ENCODE assay signal across 12 cellular contexts in genomic region chr20:25315418-25316210, GRCh38.
DNase-seq lines count a peak whose midpoint lies in the region; ATAC-seq and TF ChIP-seq lines count a peak whose summit lies in the region.
"Had no signal": no experiment of that assay in that cellular context is flagged by ENCODE, and none has a peak within 500 bp of the region (broad histone marks: within the 10 kb centered on the region; RNA-seq: fewer than 3 reads in every experiment).

No MANE protein-coding gene starts in this region.

- no TSS peak for BruUV-seq in Panc1 (replicated peaks; lab: Mats Ljungman, UMichigan)

- H3K9me3 ChIP-seq in Panc1 (ENCODE audit: control insufficient read depth, insufficient read depth, low read depth, low read length) (no peaks in the 10 kb centered on the region), stomach (no peaks in the 10 kb centered on the region)

- H3K4me3 ChIP-seq in Panc1 (ENCODE audit: low read depth in 2 of 2, low read length in 2 of 2) (no peak overlapping the region), fibroblast of pulmonary artery (replicated peaks; ENCODE audit: low read depth, low read length) (no peak overlapping the region), stomach (no peak overlapping the region)

- H3K27ac ChIP-seq in Panc1 (ENCODE audit: low read length) (peak overlapping the region; percentile 75), stomach (no peak overlapping the region)

- H3K27me3 ChIP-seq in Panc1 (ENCODE audit: control insufficient read depth, insufficient read depth, low read length) (no peaks in the 10 kb centered on the region), stomach (no peaks in the 10 kb centered on the region)

- H3K4me1 ChIP-seq in Panc1 (ENCODE audit: control insufficient read depth, insufficient read depth, low read length) (peaks cover 37% of the 10 kb centered on the region), stomach (peaks cover 9 to 40% (median 19%) of the 10 kb centered on the region in 4 donors)

- POLR2A ChIA-PET in Panc1 (lab: Charles Lee) = interaction anchor here (0.6 kb wide), 1 partner anchor 75 kb away, joined by 8 read pairs; no protein-coding TSS in a partner anchor

- peaks cover 11% of the 10 kb centered on the region for H3K36me3 Mint-ChIP-seq in T-helper 2 cell treated with Interferon-gamma antibody and Interleukin-4, amounts not matched to agents 5 μg/mL and 100 μg/mL, for 36 hours (ENCODE audit: low read depth)

- H3K36me3 ChIP-seq in Panc1 (ENCODE audit: control insufficient read depth, insufficient read depth, low read length) = no peaks in the 10 kb centered on the region
- peaks cover 0 to 47% (median 33%) of the 10 kb centered on the region in 4 donors for H3K36me3 ChIP-seq in stomach

- TF ChIP-seq CTCF in Panc1 (IDR thresholded peaks at IDR 0.05) (no peak), fibroblast of pulmonary artery (IDR thresholded peaks at IDR 0.05; ENCODE audit: low read length, missing control alignments) (no peak), stomach (IDR thresholded peaks at IDR 0.05) (no peak)

- TF ChIP-seq EP300 in stomach (IDR thresholded peaks at IDR 0.05) = no peak

- H3K4me3 Mint-ChIP-seq in T-helper 2 cell treated with Interferon-gamma antibody and Interleukin-4, amounts not matched to agents 5 μg/mL and 100 μg/mL, for 36 hours = no peak overlapping the region

- H3K27ac Mint-ChIP-seq in T-helper 2 cell treated with Interferon-gamma antibody and Interleukin-4, amounts not matched to agents 5 μg/mL and 100 μg/mL, for 36 hours = peak overlapping the region; percentile 77

- no peaks in the 10 kb centered on the region for H3K27me3 Mint-ChIP-seq in T-helper 2 cell treated with Interferon-gamma antibody and Interleukin-4, amounts not matched to agents 5 μg/mL and 100 μg/mL, for 36 hours (ENCODE audit: low read depth)
- H3K27me3 Mint-ChIP-seq: naive thymus-derived CD8-positive, alpha-beta T cell had no signal

- peak; percentile 71 for ATAC-seq in Panc1
- ATAC-seq: naive thymus-derived CD8-positive, alpha-beta T cell had no signal

- peaks cover 10% of the 10 kb centered on the region for H3K4me1 Mint-ChIP-seq in T-helper 2 cell treated with Interferon-gamma antibody and Interleukin-4, amounts not matched to agents 5 μg/mL and 100 μg/mL, for 36 hours (ENCODE audit: low read depth)

- no peak for DNase-seq in T-helper 2 cell treated with Interferon-gamma antibody and Interleukin-4, amounts not matched to agents 5 μg/mL and 100 μg/mL, for 36 hours (ENCODE audit: low spot score)
- DNase-seq in T-helper 2 cell = no peak
- no peak for DNase-seq in Panc1 (ENCODE audit: low read depth, low spot score)
- DNase-seq in fibroblast of pulmonary artery (ENCODE audit: low read depth) = peak; percentile 29
- peak; percentile 17 for DNase-seq in stomach
- no peak for DNase-seq in NCI-H748 treated with DMSO at 0.1 percent for 48 hours (lab: John Stamatoyannopoulos, UW)
- no peak for DNase-seq in NCI-H1048 (lab: John Stamatoyannopoulos, UW)
- no peak for DNase-seq in RKO (ENCODE audit: low spot score)
- DNase-seq: NCI-H1092 treated with DMSO at 0.1 percent for 48 hours; stimulated activated CD4-positive, alpha-beta T cell treated with anti-CD3 and anti-CD28 coated beads, Interleukin-15, amount 100 ng/mL, for 24 hours; stimulated activated naive CD4-positive, alpha-beta T cell treated with Interleukin-2 at 50 U/mL for 16 hours had no signal

- no peak for TF ChIP-seq POLR2A in stomach (IDR thresholded peaks at IDR 0.05)

- intact Hi-C loops in Panc1 (cut with micrococcal nuclease; ENCODE audit: unreplicated experiment) (loop anchor here (10.0 kb wide), 1 partner anchor 69 kb away; no protein-coding TSS in a partner anchor), stomach (cut with DNase I; ENCODE audit: low total_unique reads) (no loop called here)

- CTCF ChIA-PET in Panc1 (lab: Charles Lee) = interaction anchor here (0.6 to 2.0 kb wide), 5 partner anchors 10 to 83 kb away, joined by 3 to 15 read pairs (median 4); no protein-coding TSS in a partner anchor

- WGBS in stomach, 5 donors = 84 to 94% (median 88%) methylated on average over 7 to 8 of the region's 8 CpGs

- in situ Hi-C loops in Panc1 (cut with HindIII; ENCODE audit: low pct_unique_long_range_greater_than_20kb, low sequenced_read_pairs) = no loop called here

- no peaks in the 10 kb centered on the region for H3K9me3 Mint-ChIP-seq in T-helper 2 cell treated with Interferon-gamma antibody and Interleukin-4, amounts not matched to agents 5 μg/mL and 100 μg/mL, for 36 hours
- H3K9me3 Mint-ChIP-seq: naive thymus-derived CD8-positive, alpha-beta T cell had no signal

Comparison
In these comparisons a context has a peak if more than half of its experiments do, and no peak if none do; other contexts are left out.
1. DNase-seq: peak in fibroblast of pulmonary artery (single experiment) and stomach (single experiment); none in T-helper 2 cell treated with Interferon-gamma antibody and Interleukin-4, amounts not matched to agents 5 μg/mL and 100 μg/mL, for 36 hours (single experiment), T-helper 2 cell (0 of 5), Panc1 (single experiment), NCI-H748 treated with DMSO at 0.1 percent for 48 hours (single experiment), NCI-H1048 (single experiment) and RKO (single experiment).